ENCODE assay signal across 17 cellular contexts in the genomic region with DNA sequence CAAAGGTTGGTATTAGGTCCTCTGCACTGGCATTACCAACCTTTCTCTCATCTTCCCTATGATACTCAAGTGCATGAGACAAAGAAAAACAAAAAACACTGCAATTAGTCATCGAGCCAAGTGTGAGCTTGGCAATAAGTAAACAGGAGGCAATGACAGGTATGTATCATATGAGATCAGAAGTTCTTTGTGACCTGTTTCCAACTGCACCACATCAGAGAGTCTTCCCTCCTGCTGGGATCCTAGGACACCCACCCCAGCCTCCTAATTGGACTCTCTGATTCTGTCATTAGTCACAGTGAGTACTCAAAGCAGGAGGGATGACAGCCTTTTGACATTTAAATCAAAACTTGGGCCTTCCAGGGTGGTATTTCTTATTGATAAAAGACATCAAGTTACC. TPM values are rescaled to one million over a fixed set of nuclear protein-coding genes. Genes with fewer than 3 reads are reported as not detected.
DNase-seq lines count a peak whose midpoint lies in the region; ATAC-seq and TF ChIP-seq lines count a peak whose summit lies in the region.
"Had no signal": no experiment of that assay in that cellular context is flagged by ENCODE, and none has a peak within 500 bp of the region (broad histone marks: within the 10 kb centered on the region; RNA-seq: fewer than 3 reads in every experiment).

No MANE protein-coding gene starts in this region.

- peaks cover 0 to 2% of the 10 kb centered on the region in 2 donors for H3K36me3 ChIP-seq in esophagus (ENCODE audit: control insufficient read depth in 2 of 2, insufficient read depth in 2 of 2, low read length in 1 of 2)
- H3K36me3 ChIP-seq: right atrium auricular region had no signal

- no peaks in the 10 kb centered on the region for H3K9me3 Mint-ChIP-seq in activated naive CD4-positive, alpha-beta T cell treated with anti-CD3 and anti-CD28 coated beads, Interleukin-2, amount 10 ng/mL, durations not matched to agents 7 days and 5 days
- no peaks in the 10 kb centered on the region for H3K9me3 Mint-ChIP-seq in activated CD8-positive, alpha-beta T cell treated with anti-CD3 and anti-CD28 coated beads for 36 hours
- no peaks in the 10 kb centered on the region for H3K9me3 Mint-ChIP-seq in stimulated activated naive CD8-positive, alpha-beta T cell treated with anti-CD3 and anti-CD28 coated beads, Interleukin-15, Interleukin-2, amounts not matched to agents 100 ng/mL and 50 ng/mL, for 24 hours
- H3K9me3 Mint-ChIP-seq: IgD-negative memory B cell, neural crest cell had no signal

- no peak overlapping the region for H3K4me3 ChIP-seq in esophagus (ENCODE audit: low read depth in 1 of 2, low read length in 2 of 2)
- H3K4me3 ChIP-seq: right atrium auricular region had no signal

- H3K36me3 Mint-ChIP-seq in activated naive CD4-positive, alpha-beta T cell treated with anti-CD3 and anti-CD28 coated beads, Interleukin-2, amount 10 ng/mL, durations not matched to agents 7 days and 5 days = peaks cover 56% of the 10 kb centered on the region
- H3K36me3 Mint-ChIP-seq in activated CD8-positive, alpha-beta T cell treated with anti-CD3 and anti-CD28 coated beads for 36 hours (ENCODE audit: low read depth) = peaks cover 61% of the 10 kb centered on the region
- H3K36me3 Mint-ChIP-seq in stimulated activated naive CD8-positive, alpha-beta T cell treated with anti-CD3 and anti-CD28 coated beads, Interleukin-15, Interleukin-2, amounts not matched to agents 100 ng/mL and 50 ng/mL, for 24 hours (ENCODE audit: low read depth) = peaks cover 65% of the 10 kb centered on the region

- H3K27ac ChIP-seq in esophagus (ENCODE audit: low read depth in 2 of 2, low read length in 1 of 2) = peak overlapping the region; percentile 70 to 77
- H3K27ac ChIP-seq: right atrium auricular region had no signal

- no peaks in the 10 kb centered on the region for H3K27me3 Mint-ChIP-seq in activated naive CD4-positive, alpha-beta T cell treated with anti-CD3 and anti-CD28 coated beads, Interleukin-2, amount 10 ng/mL, durations not matched to agents 7 days and 5 days
- H3K27me3 Mint-ChIP-seq in activated CD8-positive, alpha-beta T cell treated with anti-CD3 and anti-CD28 coated beads for 36 hours = no peaks in the 10 kb centered on the region
- H3K27me3 Mint-ChIP-seq in stimulated activated naive CD8-positive, alpha-beta T cell treated with anti-CD3 and anti-CD28 coated beads, Interleukin-15, Interleukin-2, amounts not matched to agents 100 ng/mL and 50 ng/mL, for 24 hours = no peaks in the 10 kb centered on the region
- H3K27me3 Mint-ChIP-seq: IgD-negative memory B cell had no signal

- CTCF ChIA-PET in activated naive CD4-positive, alpha-beta T cell treated with anti-CD3 and anti-CD28 coated beads, Interleukin-2, amount 10 ng/mL, durations not matched to agents 7 days and 5 days (lab: Charles Lee) = interaction anchor here (1.7 kb wide), 1 partner anchor 14 kb away, joined by 3 read pairs; no protein-coding TSS in a partner anchor
- CTCF ChIA-PET in activated CD8-positive, alpha-beta T cell treated with anti-CD3 and anti-CD28 coated beads for 36 hours (lab: Charles Lee) = interaction anchor here (1.3 kb wide), 2 partner anchors 9 to 61 kb away, joined by 3 read pairs; no protein-coding TSS in a partner anchor

- no peaks in the 10 kb centered on the region for H3K4me1 ChIP-seq in esophagus (ENCODE audit: control insufficient read depth in 2 of 2, insufficient read depth in 2 of 2, low read length in 1 of 2)
- H3K4me1 ChIP-seq: right atrium auricular region had no signal

- no peaks in the 10 kb centered on the region for H3K9me3 ChIP-seq in esophagus (ENCODE audit: control insufficient read depth in 2 of 2, insufficient read depth in 1 of 2, low read depth in 1 of 2, low read length in 1 of 2)
- H3K9me3 ChIP-seq: right atrium auricular region had no signal

- POLR2A ChIA-PET in activated CD8-positive, alpha-beta T cell treated with anti-CD3 and anti-CD28 coated beads for 36 hours (lab: Charles Lee) = interaction anchor here (0.5 to 6.7 kb wide), 7 partner anchors 8 to 73 kb away, joined by 3 to 71 read pairs (median 4); a partner anchor contains a TSS

- peak; percentile 71 for DNase-seq in activated naive CD4-positive, alpha-beta T cell treated with Interleukin-2 at 50 U/mL for 16 hours
- DNase-seq in activated naive CD4-positive, alpha-beta T cell treated with anti-CD3 and anti-CD28 coated beads, Interleukin-2, amount 10 ng/mL, durations not matched to agents 7 days and 5 days = no peak
- DNase-seq in activated CD8-positive, alpha-beta T cell treated with anti-CD3 and anti-CD28 coated beads for 36 hours = peak; percentile 82
- DNase-seq in cerebellar cortex (ENCODE audit: low spot score) = no peak
- DNase-seq in G401 (ENCODE audit: low spot score) = no peak
- DNase-seq: Calu3, kidney glomerular epithelial cell, NCI-H748 treated with DMSO at 0.1 percent for 48 hours had no signal

- 42 to 57% methylated on average over 1 of the region's 1 CpG for WGBS in esophagus, 2 donors

- peaks cover 13% of the 10 kb centered on the region for H3K4me1 Mint-ChIP-seq in activated naive CD4-positive, alpha-beta T cell treated with anti-CD3 and anti-CD28 coated beads, Interleukin-2, amount 10 ng/mL, durations not matched to agents 7 days and 5 days
- peaks cover 28% of the 10 kb centered on the region for H3K4me1 Mint-ChIP-seq in activated CD8-positive, alpha-beta T cell treated with anti-CD3 and anti-CD28 coated beads for 36 hours (ENCODE audit: low read depth)
- H3K4me1 Mint-ChIP-seq in stimulated activated naive CD8-positive, alpha-beta T cell treated with anti-CD3 and anti-CD28 coated beads, Interleukin-15, Interleukin-2, amounts not matched to agents 100 ng/mL and 50 ng/mL, for 24 hours (ENCODE audit: low read depth) = peaks cover 19% of the 10 kb centered on the region
- H3K4me1 Mint-ChIP-seq: neural crest cell had no signal

- H3K27ac Mint-ChIP-seq in activated naive CD4-positive, alpha-beta T cell treated with anti-CD3 and anti-CD28 coated beads, Interleukin-2, amount 10 ng/mL, durations not matched to agents 7 days and 5 days = no peak overlapping the region
- no peak overlapping the region for H3K27ac Mint-ChIP-seq in activated CD8-positive, alpha-beta T cell treated with anti-CD3 and anti-CD28 coated beads for 36 hours
- peak overlapping the region; percentile 95 for H3K27ac Mint-ChIP-seq in stimulated activated naive CD8-positive, alpha-beta T cell treated with anti-CD3 and anti-CD28 coated beads, Interleukin-15, Interleukin-2, amounts not matched to agents 100 ng/mL and 50 ng/mL, for 24 hours
- H3K27ac Mint-ChIP-seq: IgD-negative memory B cell had no signal

- peak; percentile 76 for ATAC-seq in activated CD8-positive, alpha-beta T cell treated with anti-CD3 and anti-CD28 coated beads for 36 hours
- no peak for ATAC-seq in GM21360 (IDR thresholded peaks at IDR 0.05; ENCODE audit: unreplicated experiment)
- ATAC-seq: Panc1, SK-N-SH treated with all-trans-retinoic acid at 6 μM for 48 hours had no signal

- no peak for TF ChIP-seq CTCF in activated CD8-positive, alpha-beta T cell treated with anti-CD3 and anti-CD28 coated beads for 36 hours (IDR thresholded peaks at IDR 0.05)

- no peak overlapping the region for H3K4me3 Mint-ChIP-seq in activated naive CD4-positive, alpha-beta T cell treated with anti-CD3 and anti-CD28 coated beads, Interleukin-2, amount 10 ng/mL, durations not matched to agents 7 days and 5 days
- H3K4me3 Mint-ChIP-seq in activated CD8-positive, alpha-beta T cell treated with anti-CD3 and anti-CD28 coated beads for 36 hours = no peak overlapping the region
- H3K4me3 Mint-ChIP-seq in stimulated activated naive CD8-positive, alpha-beta T cell treated with anti-CD3 and anti-CD28 coated beads, Interleukin-15, Interleukin-2, amounts not matched to agents 100 ng/mL and 50 ng/mL, for 24 hours = peak overlapping the region; percentile 34
- H3K4me3 Mint-ChIP-seq: IgD-negative memory B cell, neural crest cell had no signal

- intact Hi-C loops in activated CD8-positive, alpha-beta T cell treated with anti-CD3 and anti-CD28 coated beads for 36 hours (cut with micrococcal nuclease) = no loop called here

- in situ Hi-C loops in G401 (cut with HindIII; ENCODE audit: low sequenced_read_pairs) = no loop called here

- no peaks in the 10 kb centered on the region for H3K27me3 ChIP-seq in esophagus (ENCODE audit: control insufficient read depth in 1 of 2, insufficient read depth in 2 of 2, low read length in 2 of 2)
- H3K27me3 ChIP-seq: right atrium auricular region had no signal

RNA-seq across cellular contexts. Expression of a gene that starts 7.8 kb away (rescaled TPM):
- 100 to 1,000 TPM; 236 to 251 TPM for total RNA-seq in activated CD8-positive, alpha-beta T cell treated with anti-CD3 and anti-CD28 coated beads for 36 hours
- 1 to 10 TPM; 6.1 to 7.0 TPM for polyA plus RNA-seq in esophagus
- total RNA-seq in G401 (2014; rRNA removed; shearing (Covaris generic)) = not detected in 2 replicates
- total RNA-seq: Calu3, neural crest cell had no signal

RNA-seq across cellular contexts. Expression of a gene that starts 19.5 kb away (rescaled TPM):
- 10 to 100 TPM; 51.1 to 51.7 TPM for total RNA-seq in activated CD8-positive, alpha-beta T cell treated with anti-CD3 and anti-CD28 coated beads for 36 hours
- polyA plus RNA-seq in esophagus = 10 to 100 TPM; 18.8 to 34.1 TPM
- not detected in 2 replicates for total RNA-seq in G401 (2014; rRNA removed; shearing (Covaris generic))

RNA-seq across cellular contexts. Expression of a gene that starts 31.4 kb away (rescaled TPM):
- 10 to 100 TPM; 26.2 to 31.0 TPM for total RNA-seq in activated CD8-positive, alpha-beta T cell treated with anti-CD3 and anti-CD28 coated beads for 36 hours
- polyA plus RNA-seq in esophagus = 100 to 1,000 TPM; 150 to 185 TPM
- not detected in 2 replicates for total RNA-seq in G401 (2014; rRNA removed; shearing (Covaris generic))
- total RNA-seq: neural crest cell had no signal
- polyA plus RNA-seq: IgD-negative memory B cell had no signal

RNA-seq across cellular contexts. Expression of a gene that starts 56.2 kb away (rescaled TPM):
- total RNA-seq in activated CD8-positive, alpha-beta T cell treated with anti-CD3 and anti-CD28 coated beads for 36 hours = not detected
- polyA plus RNA-seq in esophagus = under 1 TPM; 0.06 to 0.19 TPM
- 0.10 TPM in 1 of 2 replicates, not detected in the other for total RNA-seq in G401 (2014; rRNA removed; shearing (Covaris generic))
- total RNA-seq: Calu3, mesenteric fat pad had no signal
- polyA plus RNA-seq: IgD-negative memory B cell had no signal

Comparison
In these comparisons a context has a peak if more than half of its experiments do, and no peak if none do; other contexts are left out.
1. DNase-seq: peak in activated naive CD4-positive, alpha-beta T cell treated with Interleukin-2 at 50 U/mL for 16 hours (single experiment) and activated CD8-positive, alpha-beta T cell treated with anti-CD3 and anti-CD28 coated beads for 36 hours (single experiment); none in activated naive CD4-positive, alpha-beta T cell treated with anti-CD3 and anti-CD28 coated beads, Interleukin-2, amount 10 ng/mL, durations not matched to agents 7 days and 5 days (single experiment), cerebellar cortex (single experiment) and G401 (single experiment).
2. RNA of a gene that starts 7.8 kb away (total RNA-seq): 236 to 251 TPM in activated CD8-positive, alpha-beta T cell treated with anti-CD3 and anti-CD28 coated beads for 36 hours; not detected in G401; every median in the first group is over 100 times any median in the second.
3. RNA of a gene that starts 19.5 kb away (total RNA-seq): 51.1 to 51.7 TPM in activated CD8-positive, alpha-beta T cell treated with anti-CD3 and anti-CD28 coated beads for 36 hours; not detected in G401; every median in the first group is over 10 times any median in the second.
4. RNA of a gene that starts 31.4 kb away (total RNA-seq): 26.2 to 31.0 TPM in activated CD8-positive, alpha-beta T cell treated with anti-CD3 and anti-CD28 coated beads for 36 hours; not detected in G401; every median in the first group is over 10 times any median in the second.